ENCODE assay signal across 8 cellular contexts in the genomic region with DNA sequence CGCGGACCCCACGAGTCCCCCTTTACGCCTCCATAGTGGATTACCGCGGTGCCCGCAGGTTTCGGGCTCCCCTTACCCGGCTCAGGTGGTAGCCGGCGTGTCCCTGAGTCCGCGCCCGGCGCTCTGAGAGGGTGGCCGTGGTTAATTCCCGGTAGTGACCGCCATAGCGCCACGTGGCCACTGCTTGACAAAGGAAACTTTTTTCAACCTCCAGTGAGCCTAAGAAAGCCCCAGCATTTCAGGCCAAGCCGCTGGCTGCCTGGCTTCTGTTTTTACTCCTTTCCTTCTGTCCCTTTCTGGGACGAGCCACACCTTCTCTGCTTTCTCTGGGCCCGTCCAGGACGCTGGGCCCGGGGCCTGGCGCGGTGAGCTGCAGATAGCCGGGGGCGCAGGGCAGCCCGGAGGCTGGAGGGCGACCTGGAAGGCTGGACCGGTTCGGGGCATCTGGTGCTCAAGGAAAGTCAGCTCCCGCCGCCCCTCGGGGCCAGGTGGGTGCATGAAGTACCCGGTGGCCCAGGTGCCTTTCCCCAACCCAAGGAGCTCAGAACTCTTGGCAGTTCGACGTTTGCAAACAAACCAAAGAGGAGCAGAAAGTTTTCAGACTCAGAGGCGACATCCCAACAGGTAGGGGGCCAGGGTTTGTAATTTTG. TPM values are rescaled to one million over a fixed set of nuclear protein-coding genes. Genes with fewer than 3 reads are reported as not detected.
DNase-seq lines count a peak whose midpoint lies in the region; ATAC-seq and TF ChIP-seq lines count a peak whose summit lies in the region.

No MANE protein-coding gene starts in this region.

- DNase-seq in activated CD4-positive, alpha-beta T cell treated with anti-CD3 and anti-CD28 coated beads, Interleukin-2, amount 10 ng/mL, durations not matched to agents 7 days and 5 days: no peak
- no peak for DNase-seq in activated CD4-positive, alpha-beta T cell treated with anti-CD3 and anti-CD28 coated beads, Interleukin-2, amount 50 U/mL, for 1 hour
- DNase-seq in HFF-Myc (ENCODE audit: extremely low read depth, low read depth) (no peak), NCI-H1092 treated with DMSO at 0.1 percent for 48 hours (lab: John Stamatoyannopoulos, UW) (peak; percentile 80), head of caudate nucleus (peak in 34 of 42 donors; percentile 16 to 81 (median 57)), osteoblast (ENCODE audit: insufficient read length, low spot score, missing footprints) (no peak)
- DNase-seq in activated CD8-positive, alpha-beta T cell treated with anti-CD3 and anti-CD28 coated beads for 36 hours: peak; percentile 54
- no peak for DNase-seq in stimulated activated CD4-positive, alpha-beta T cell treated with anti-CD3 and anti-CD28 coated beads, Interleukin-15, amount 100 ng/mL, for 24 hours

- no peaks in the 10 kb centered on the region for H3K9me3 ChIP-seq in osteoblast (ENCODE audit: low read depth, low read length)

- no peaks in the 10 kb centered on the region for H3K9me3 Mint-ChIP-seq in activated CD4-positive, alpha-beta T cell treated with anti-CD3 and anti-CD28 coated beads, Interleukin-2, amount 10 ng/mL, durations not matched to agents 7 days and 5 days
- no peaks in the 10 kb centered on the region for H3K9me3 Mint-ChIP-seq in activated CD8-positive, alpha-beta T cell treated with anti-CD3 and anti-CD28 coated beads for 36 hours

- CTCF ChIA-PET in activated CD4-positive, alpha-beta T cell treated with anti-CD3 and anti-CD28 coated beads, Interleukin-2, amount 10 ng/mL, durations not matched to agents 7 days and 5 days (lab: Charles Lee): no interaction called here
- CTCF ChIA-PET in activated CD8-positive, alpha-beta T cell treated with anti-CD3 and anti-CD28 coated beads for 36 hours (lab: Charles Lee): no interaction called here

- intact Hi-C loops in activated CD8-positive, alpha-beta T cell treated with anti-CD3 and anti-CD28 coated beads for 36 hours (cut with micrococcal nuclease): no loop called here
- intact Hi-C loops in head of caudate nucleus (cut with DNase I): loop anchor here (5.0 kb wide), 1 partner anchor 48 kb away; no protein-coding TSS in a partner anchor

- POLR2A ChIA-PET in activated CD4-positive, alpha-beta T cell treated with anti-CD3 and anti-CD28 coated beads, Interleukin-2, amount 10 ng/mL, durations not matched to agents 7 days and 5 days (lab: Charles Lee): no interaction called here
- POLR2A ChIA-PET in activated CD8-positive, alpha-beta T cell treated with anti-CD3 and anti-CD28 coated beads for 36 hours (lab: Charles Lee): no interaction called here

- H3K27ac Mint-ChIP-seq in activated CD4-positive, alpha-beta T cell treated with anti-CD3 and anti-CD28 coated beads, Interleukin-2, amount 10 ng/mL, durations not matched to agents 7 days and 5 days: no peak overlapping the region
- peak overlapping the region; percentile 46 for H3K27ac Mint-ChIP-seq in activated CD8-positive, alpha-beta T cell treated with anti-CD3 and anti-CD28 coated beads for 36 hours

- peaks cover 9% of the 10 kb centered on the region for H3K4me1 Mint-ChIP-seq in activated CD4-positive, alpha-beta T cell treated with anti-CD3 and anti-CD28 coated beads, Interleukin-2, amount 10 ng/mL, durations not matched to agents 7 days and 5 days
- H3K4me1 Mint-ChIP-seq in activated CD8-positive, alpha-beta T cell treated with anti-CD3 and anti-CD28 coated beads for 36 hours (ENCODE audit: low read depth): peaks cover 19% of the 10 kb centered on the region

- H4K20me1 ChIP-seq in osteoblast (ENCODE audit: insufficient read depth, low read length): peaks cover 22% of the 10 kb centered on the region

- peak overlapping the region; percentile 78 for H3K4me3 Mint-ChIP-seq in activated CD4-positive, alpha-beta T cell treated with anti-CD3 and anti-CD28 coated beads, Interleukin-2, amount 10 ng/mL, durations not matched to agents 7 days and 5 days
- H3K4me3 Mint-ChIP-seq in activated CD8-positive, alpha-beta T cell treated with anti-CD3 and anti-CD28 coated beads for 36 hours: peak overlapping the region; percentile 74

- peaks cover 40% of the 10 kb centered on the region for H3K4me1 ChIP-seq in osteoblast (ENCODE audit: insufficient read depth, low read length)

- TF ChIP-seq CTCF in HFF-Myc (IDR thresholded peaks at IDR 0.05; ENCODE audit: low read depth, low read length, missing control alignments): no peak
- TF ChIP-seq CTCF in activated CD8-positive, alpha-beta T cell treated with anti-CD3 and anti-CD28 coated beads for 36 hours (IDR thresholded peaks at IDR 0.05): no peak
- TF ChIP-seq CTCF in osteoblast (IDR thresholded peaks at IDR 0.05; ENCODE audit: extremely low read depth, low read depth, low read length): no peak

- H3K27ac ChIP-seq in osteoblast (ENCODE audit: low read depth, low read length): peak overlapping the region; percentile 80

- peak overlapping the region; percentile 83 for H3K4me2 ChIP-seq in osteoblast (ENCODE audit: insufficient read depth, low read length)

- peak overlapping the region; percentile 67 for H2AFZ ChIP-seq in osteoblast (ENCODE audit: low read length)

- no peaks in the 10 kb centered on the region for H3K27me3 ChIP-seq in osteoblast (ENCODE audit: insufficient read depth, low read length)

- H3K27me3 Mint-ChIP-seq in activated CD4-positive, alpha-beta T cell treated with anti-CD3 and anti-CD28 coated beads, Interleukin-2, amount 10 ng/mL, durations not matched to agents 7 days and 5 days: peaks cover 40% of the 10 kb centered on the region
- peaks cover 29% of the 10 kb centered on the region for H3K27me3 Mint-ChIP-seq in activated CD8-positive, alpha-beta T cell treated with anti-CD3 and anti-CD28 coated beads for 36 hours

- peaks cover 44% of the 10 kb centered on the region for H3K79me2 ChIP-seq in osteoblast (ENCODE audit: insufficient read depth, low read length)

- peak overlapping the region; percentile 50 for H3K4me3 ChIP-seq in HFF-Myc (replicated peaks; ENCODE audit: low read depth, low read length)
- peak overlapping the region; percentile 72 for H3K4me3 ChIP-seq in osteoblast (ENCODE audit: insufficient read depth, low read length)

- peak; percentile 57 for ATAC-seq in activated CD8-positive, alpha-beta T cell treated with anti-CD3 and anti-CD28 coated beads for 36 hours

- H3K36me3 Mint-ChIP-seq in activated CD4-positive, alpha-beta T cell treated with anti-CD3 and anti-CD28 coated beads, Interleukin-2, amount 10 ng/mL, durations not matched to agents 7 days and 5 days (ENCODE audit: low read depth): no peaks in the 10 kb centered on the region
- H3K36me3 Mint-ChIP-seq in activated CD8-positive, alpha-beta T cell treated with anti-CD3 and anti-CD28 coated beads for 36 hours (ENCODE audit: low read depth): no peaks in the 10 kb centered on the region

- H3K36me3 ChIP-seq in osteoblast (ENCODE audit: insufficient read depth, low read length): peaks cover 24% of the 10 kb centered on the region

RNA-seq across cellular contexts. Expression of gene C1orf198, which starts 0.5 kb away (rescaled TPM):
- total RNA-seq in activated CD4-positive, alpha-beta T cell treated with anti-CD3 and anti-CD28 coated beads, Interleukin-2, amount 10 ng/mL, durations not matched to agents 7 days and 5 days: 1 to 10 TPM; 2.0 to 2.4 TPM
- 1 to 10 TPM; 6.2 to 6.9 TPM for total RNA-seq in activated CD8-positive, alpha-beta T cell treated with anti-CD3 and anti-CD28 coated beads for 36 hours
- 251 and 352 TPM in 2 replicates for total RNA-seq in osteoblast

Comparison
In these comparisons a context has a peak if more than half of its experiments do, and no peak if none do; other contexts are left out.
1. DNase-seq: peak in NCI-H1092 treated with DMSO at 0.1 percent for 48 hours (single experiment), activated CD8-positive, alpha-beta T cell treated with anti-CD3 and anti-CD28 coated beads for 36 hours (single experiment) and head of caudate nucleus (34 of 42); none in activated CD4-positive, alpha-beta T cell treated with anti-CD3 and anti-CD28 coated beads, Interleukin-2, amount 10 ng/mL, durations not matched to agents 7 days and 5 days (single experiment), activated CD4-positive, alpha-beta T cell treated with anti-CD3 and anti-CD28 coated beads, Interleukin-2, amount 50 U/mL, for 1 hour (single experiment), HFF-Myc (single experiment), osteoblast (single experiment) and stimulated activated CD4-positive, alpha-beta T cell treated with anti-CD3 and anti-CD28 coated beads, Interleukin-15, amount 100 ng/mL, for 24 hours (single experiment).
2. RNA of gene C1orf198, which starts 0.5 kb away (total RNA-seq): 251 to 352 TPM in osteoblast; 6.2 to 6.9 TPM in activated CD8-positive, alpha-beta T cell treated with anti-CD3 and anti-CD28 coated beads for 36 hours and 2.0 to 2.4 TPM in activated CD4-positive, alpha-beta T cell treated with anti-CD3 and anti-CD28 coated beads, Interleukin-2, amount 10 ng/mL, durations not matched to agents 7 days and 5 days; every median in the first group is over 10 times any median in the second.